Comparison of ENCODE assay signal across 23 cellular contexts in the genomic region with DNA sequence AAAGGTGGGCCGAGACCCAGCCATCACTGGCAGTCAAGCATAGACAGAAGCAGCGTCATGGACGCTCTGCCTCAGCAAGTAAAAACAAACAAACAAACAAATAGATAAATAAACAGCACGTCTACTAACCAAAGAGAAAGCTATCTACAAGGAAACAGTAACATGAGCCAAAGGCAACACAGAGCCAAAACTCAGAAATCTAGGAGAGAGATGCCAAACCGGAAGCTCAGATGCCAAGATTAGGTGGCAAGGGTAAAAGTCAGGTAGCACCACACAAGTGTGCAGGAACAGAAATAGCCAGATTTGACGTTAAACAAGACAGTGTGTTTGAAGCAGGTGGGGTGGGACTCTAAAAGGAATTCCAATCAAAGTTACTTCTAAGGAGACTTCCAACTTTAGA.
DNase-seq lines count a peak whose midpoint lies in the region; ATAC-seq and TF ChIP-seq lines count a peak whose summit lies in the region.
"Had no signal": no experiment of that assay in that cellular context is flagged by ENCODE, and none has a peak within 500 bp of the region (broad histone marks: within the 10 kb centered on the region; RNA-seq: fewer than 3 reads in every experiment).

No MANE protein-coding gene starts in this region.

- WGBS in transverse colon (ENCODE audit: low coverage in 1 of 2), 2 donors, result 63 to 73% methylated on average over 5 to 6 of the region's 6 CpGs

- DNase-seq in NCI-H2029 (lab: John Stamatoyannopoulos, UW) (peak; percentile 30), astrocyte of the hippocampus (ENCODE audit: low read depth, low spot score) (peak; percentile 28), OCI-M1 (lab: John Stamatoyannopoulos, UW) (no peak), transverse colon (no peak)
- DNase-seq: 8988T; ACHN; BE2C; C1 segment of cervical spinal cord; CD4-positive, alpha-beta memory T cell; CD4-positive, CD25-positive, alpha-beta regulatory T cell; CD8-positive, alpha-beta memory T cell; COR-L47; DMS 273 treated with DMSO at 0.1 percent for 48 hours; DMS153; DMS53; DMS79; DND-41; EL; GDM1 had no signal

- intact Hi-C loops in transverse colon (cut with DNase I; ENCODE audit: low total_unique reads), result no loop called here

- H3K4me1 ChIP-seq in transverse colon, result no peaks in the 10 kb centered on the region
- H3K4me1 ChIP-seq: BE2C, BLaER1 had no signal

- no peak for ATAC-seq in GM19397 (IDR thresholded peaks at IDR 0.05; ENCODE audit: unreplicated experiment)
- ATAC-seq: GM12878 had no signal

- TF ChIP-seq CTCF in 22Rv1 (IDR thresholded peaks at IDR 0.05), result no peak
- no peak for TF ChIP-seq CTCF in transverse colon (IDR thresholded peaks at IDR 0.05)

- H3K36me3 ChIP-seq in transverse colon, result no peaks in the 10 kb centered on the region
- H3K36me3 ChIP-seq: BE2C, BLaER1 had no signal

- peak overlapping the region; percentile 16; the same call in 1 of the 2 replicates for H3K27ac ChIP-seq in 22Rv1
- H3K27ac ChIP-seq in transverse colon, result no peak overlapping the region
- H3K27ac ChIP-seq: BLaER1 had no signal

- H3K27me3 ChIP-seq in transverse colon, result no peaks in the 10 kb centered on the region
- H3K27me3 ChIP-seq: BE2C, BLaER1 had no signal

- in situ Hi-C loops in transverse colon (cut with MboI; ENCODE audit: low pct_ligation_motif_present in 1 of 4, low pct_unique_long_range_greater_than_20kb in 1 of 4, low sequenced_read_pairs in 3 of 4), result no loop called here

- H3K4me3 ChIP-seq in transverse colon, result no peak overlapping the region
- H3K4me3 ChIP-seq: BLaER1, GM12878 had no signal

- TF ChIP-seq POLR2A in transverse colon (IDR thresholded peaks at IDR 0.05), result no peak

- TF ChIP-seq EP300 in transverse colon (IDR thresholded peaks at IDR 0.05; ENCODE audit: low read depth), result no peak

- H3K9me3 ChIP-seq in transverse colon, result no peaks in the 10 kb centered on the region
- H3K9me3 ChIP-seq: BE2C, BLaER1 had no signal

Comparison
In these comparisons a context has a peak if more than half of its experiments do, and no peak if none do; other contexts are left out.
1. DNase-seq: peak in NCI-H2029 (single experiment) and astrocyte of the hippocampus (single experiment); none in OCI-M1 (single experiment) and transverse colon (single experiment).